In the genomic region with DNA sequence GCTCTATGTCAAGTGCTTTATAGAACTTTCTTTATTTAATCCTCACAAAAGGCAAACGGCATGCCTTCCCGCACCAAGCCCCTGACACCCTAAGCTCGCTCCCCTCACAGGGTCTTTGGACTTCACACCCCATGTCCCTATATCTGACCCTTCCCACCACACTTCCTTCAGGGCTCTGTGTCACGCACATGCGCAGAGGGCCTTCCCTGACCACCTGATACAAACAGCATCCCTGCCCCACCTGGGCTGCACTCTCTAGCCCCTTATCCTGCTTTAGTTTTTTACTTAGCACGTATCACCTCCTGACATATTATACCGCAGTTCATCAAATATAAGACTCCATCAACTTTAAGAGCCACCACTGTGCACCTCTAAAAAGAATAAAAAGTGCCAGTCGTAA, we compare ENCODE assay signal across 12 cellular contexts. TPM values are rescaled to one million over a fixed set of nuclear protein-coding genes. Genes with fewer than 3 reads are reported as not detected.
"Had no signal": no experiment of that assay in that cellular context is flagged by ENCODE, and none has a peak within 500 bp of the region (broad histone marks: within the 10 kb centered on the region; RNA-seq: fewer than 3 reads in every experiment).

No MANE protein-coding gene starts in this region.

- H3K9me3 Mint-ChIP-seq: GM23338, H9, HFFc6 had no signal

- H3K9ac ChIP-seq: GM23248 had no signal

- H3K4me3 ChIP-seq: GM23248, GM23338, HAP-1 had no signal

- H3K27ac Mint-ChIP-seq: GM23338, H9, HFFc6 had no signal

- ATAC-seq: GM23338, HCT116 had no signal

- H3K4me2 ChIP-seq: GM23338 had no signal

- H3K36me3 ChIP-seq: HAP-1 had no signal

- H2AFZ ChIP-seq: GM23248, GM23338 had no signal

- H3K9me3 ChIP-seq: HAP-1 had no signal

- H3K27ac ChIP-seq: GM23248 had no signal

- FAIRE-seq: H1, H54 had no signal

- H3K4me1 ChIP-seq: HAP-1 had no signal

- H3K4me3 Mint-ChIP-seq: GM23338, H9, HFFc6 had no signal

- DNase-seq: GM23248, GOT3, H7, H9, HCEC 1CT, HFFc6 had no signal

RNA-seq across cellular contexts. Expression of a gene that starts 49.8 kb away (rescaled TPM):
- total RNA-seq: H4 had no signal
